In the genomic region with DNA sequence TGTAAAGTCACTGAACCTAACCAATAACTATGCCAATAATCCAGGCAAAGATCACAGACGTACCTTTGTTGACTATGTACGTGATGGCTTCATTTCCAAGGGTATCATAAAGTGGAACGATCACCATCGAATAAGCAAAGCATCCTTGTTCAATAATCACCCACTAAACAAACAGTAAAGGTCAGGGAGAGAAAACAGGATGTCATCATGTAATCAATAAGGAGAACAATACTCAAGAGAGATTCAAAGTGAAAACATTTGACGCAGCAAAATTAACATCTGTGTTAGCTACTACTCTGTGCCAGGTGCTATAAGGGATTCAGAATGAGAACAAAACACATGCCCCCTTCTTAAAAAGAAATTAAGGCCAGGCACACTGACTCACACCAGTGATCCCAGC, we compare ENCODE assay signal across 1 cellular context.
TF ChIP-seq lines count a peak whose summit lies in the region.

No MANE protein-coding gene starts in this region.

TF ChIP-seq in HepG2, 621 proteins besides CTCF, POLR2A, EP300 and RAD21 (continued from another document and continues in another):
- TF ChIP-seq, protein P1, sequence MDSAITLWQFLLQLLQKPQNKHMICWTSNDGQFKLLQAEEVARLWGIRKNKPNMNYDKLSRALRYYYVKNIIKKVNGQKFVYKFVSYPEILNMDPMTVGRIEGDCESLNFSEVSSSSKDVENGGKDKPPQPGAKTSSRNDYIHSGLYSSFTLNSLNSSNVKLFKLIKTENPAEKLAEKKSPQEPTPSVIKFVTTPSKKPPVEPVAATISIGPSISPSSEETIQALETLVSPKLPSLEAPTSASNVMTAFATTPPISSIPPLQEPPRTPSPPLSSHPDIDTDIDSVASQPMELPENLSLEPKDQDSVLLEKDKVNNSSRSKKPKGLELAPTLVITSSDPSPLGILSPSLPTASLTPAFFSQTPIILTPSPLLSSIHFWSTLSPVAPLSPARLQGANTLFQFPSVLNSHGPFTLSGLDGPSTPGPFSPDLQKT (CRISPR knock-in tag; IDR thresholded peaks at IDR 0.05; ENCODE audit: borderline replicate concordance), result no peak
- TF ChIP-seq TAF15 (IDR thresholded peaks at IDR 0.05; ENCODE audit: low read depth, low read length, poor library complexity, severe bottlenecking), result no peak
- TF ChIP-seq HHEX (CRISPR knock-in tag; IDR thresholded peaks at IDR 0.05), result peak; percentile 90
- TF ChIP-seq MAFK (conservative IDR thresholded peaks at IDR 0.05 in 1 of 2, IDR thresholded peaks at IDR 0.05 in 1 of 2; ENCODE audit: low read length in 2 of 2), result peak in 1 of 2 experiments; percentile 51; a peak in 3 of 4 replicates
- peak; percentile 74; the same call in 1 of the 2 replicates for TF ChIP-seq FOXP1 (IDR thresholded peaks at IDR 0.05)
- peak; percentile 87 for TF ChIP-seq FOXP1 (CRISPR knock-in tag; IDR thresholded peaks at IDR 0.05)
- peak; percentile 50 for TF ChIP-seq RARA (CRISPR knock-in tag; IDR thresholded peaks at IDR 0.05)
- 0 out of 2 replicates have a peak, but pooled peaks have one; percentile 20 for TF ChIP-seq AHDC1 (CRISPR knock-in tag; IDR thresholded peaks at IDR 0.05; ENCODE audit: borderline replicate concordance)
- TF ChIP-seq, protein P2, sequence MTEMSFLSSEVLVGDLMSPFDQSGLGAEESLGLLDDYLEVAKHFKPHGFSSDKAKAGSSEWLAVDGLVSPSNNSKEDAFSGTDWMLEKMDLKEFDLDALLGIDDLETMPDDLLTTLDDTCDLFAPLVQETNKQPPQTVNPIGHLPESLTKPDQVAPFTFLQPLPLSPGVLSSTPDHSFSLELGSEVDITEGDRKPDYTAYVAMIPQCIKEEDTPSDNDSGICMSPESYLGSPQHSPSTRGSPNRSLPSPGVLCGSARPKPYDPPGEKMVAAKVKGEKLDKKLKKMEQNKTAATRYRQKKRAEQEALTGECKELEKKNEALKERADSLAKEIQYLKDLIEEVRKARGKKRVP (CRISPR knock-in tag; IDR thresholded peaks at IDR 0.05), result peak in 1 of 2 experiments; percentile 52; a peak in 2 of 4 replicates
- no peak for TF ChIP-seq HOXD1 (CRISPR knock-in tag; IDR thresholded peaks at IDR 0.05)
- TF ChIP-seq FOXP4 (CRISPR knock-in tag; IDR thresholded peaks at IDR 0.05), result peak; percentile 67; the same call in 1 of the 2 replicates
- TF ChIP-seq ZNF552 (CRISPR knock-in tag; IDR thresholded peaks at IDR 0.05; ENCODE audit: borderline replicate concordance), result no peak
- no peak for TF ChIP-seq FOXA1 (IDR thresholded peaks at IDR 0.05)
- peak; percentile 34; the same call in 1 of the 2 replicates for TF ChIP-seq FOXA1 (CRISPR knock-in tag; IDR thresholded peaks at IDR 0.05)
- TF ChIP-seq HDAC2 (CRISPR knock-in tag; IDR thresholded peaks at IDR 0.05), result 0 out of 2 replicates have a peak, but pooled peaks have one; percentile 35
- 0 out of 2 replicates have a peak, but pooled peaks have one; percentile 21 for TF ChIP-seq THAP11 (CRISPR knock-in tag; IDR thresholded peaks at IDR 0.05)
- TF ChIP-seq BCL6 (CRISPR knock-in tag; IDR thresholded peaks at IDR 0.05), result peak; percentile 61; the same call in 1 of the 2 replicates
- TF ChIP-seq MAFG (CRISPR knock-in tag; IDR thresholded peaks at IDR 0.05), result no peak
- no peak for TF ChIP-seq GTF3A (CRISPR knock-in tag; conservative IDR thresholded peaks at IDR 0.05)
- TF ChIP-seq POGZ (CRISPR knock-in tag; IDR thresholded peaks at IDR 0.05), result peak; percentile 52; the same call in 1 of the 2 replicates
- TF ChIP-seq, protein P3, sequence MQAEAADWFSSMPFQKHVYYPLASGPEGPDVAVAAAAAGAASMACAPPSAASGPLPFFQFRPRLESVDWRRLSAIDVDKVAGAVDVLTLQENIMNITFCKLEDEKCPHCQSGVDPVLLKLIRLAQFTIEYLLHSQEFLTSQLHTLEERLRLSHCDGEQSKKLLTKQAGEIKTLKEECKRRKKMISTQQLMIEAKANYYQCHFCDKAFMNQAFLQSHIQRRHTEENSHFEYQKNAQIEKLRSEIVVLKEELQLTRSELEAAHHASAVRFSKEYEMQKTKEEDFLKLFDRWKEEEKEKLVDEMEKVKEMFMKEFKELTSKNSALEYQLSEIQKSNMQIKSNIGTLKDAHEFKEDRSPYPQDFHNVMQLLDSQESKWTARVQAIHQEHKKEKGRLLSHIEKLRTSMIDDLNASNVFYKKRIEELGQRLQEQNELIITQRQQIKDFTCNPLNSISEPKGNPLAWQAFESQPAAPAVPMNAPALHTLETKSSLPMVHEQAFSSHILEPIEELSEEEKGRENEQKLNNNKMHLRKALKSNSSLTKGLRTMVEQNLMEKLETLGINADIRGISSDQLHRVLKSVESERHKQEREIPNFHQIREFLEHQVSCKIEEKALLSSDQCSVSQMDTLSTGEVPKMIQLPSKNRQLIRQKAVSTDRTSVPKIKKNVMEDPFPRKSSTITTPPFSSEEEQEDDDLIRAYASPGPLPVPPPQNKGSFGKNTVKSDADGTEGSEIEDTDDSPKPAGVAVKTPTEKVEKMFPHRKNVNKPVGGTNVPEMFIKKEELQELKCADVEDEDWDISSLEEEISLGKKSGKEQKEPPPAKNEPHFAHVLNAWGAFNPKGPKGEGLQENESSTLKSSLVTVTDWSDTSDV (CRISPR knock-in tag; IDR thresholded peaks at IDR 0.05), result no peak
- no peak for TF ChIP-seq SOX6 (IDR thresholded peaks at IDR 0.05)
- TF ChIP-seq SOX6 (CRISPR knock-in tag; IDR thresholded peaks at IDR 0.05), result peak; percentile 94
- TF ChIP-seq NR2F2 (IDR thresholded peaks at IDR 0.05; ENCODE audit: borderline replicate concordance, low read depth), result peak; percentile 88
- peak; percentile 74 for TF ChIP-seq ONECUT2 (CRISPR knock-in tag; IDR thresholded peaks at IDR 0.05)
- peak; percentile 89 for TF ChIP-seq NR2F6 (IDR thresholded peaks at IDR 0.05)
- peak; percentile 64; the same call in 1 of the 2 replicates for TF ChIP-seq NR2F6 (CRISPR knock-in tag; IDR thresholded peaks at IDR 0.05)
- TF ChIP-seq MED13 (CRISPR knock-in tag; IDR thresholded peaks at IDR 0.05), result no peak
- TF ChIP-seq FOXA3 (CRISPR knock-in tag; IDR thresholded peaks at IDR 0.05), result peak; percentile 85
- no peak for TF ChIP-seq ZMYM2 (CRISPR knock-in tag; IDR thresholded peaks at IDR 0.05)
- TF ChIP-seq TCF7 (IDR thresholded peaks at IDR 0.05; ENCODE audit: low read depth), result peak; percentile 27; the same call in 1 of the 2 replicates
- peak; percentile 17; the same call in 1 of the 2 replicates for TF ChIP-seq HMG20A (CRISPR knock-in tag; IDR thresholded peaks at IDR 0.05; ENCODE audit: borderline replicate concordance)
- TF ChIP-seq, protein P4, sequence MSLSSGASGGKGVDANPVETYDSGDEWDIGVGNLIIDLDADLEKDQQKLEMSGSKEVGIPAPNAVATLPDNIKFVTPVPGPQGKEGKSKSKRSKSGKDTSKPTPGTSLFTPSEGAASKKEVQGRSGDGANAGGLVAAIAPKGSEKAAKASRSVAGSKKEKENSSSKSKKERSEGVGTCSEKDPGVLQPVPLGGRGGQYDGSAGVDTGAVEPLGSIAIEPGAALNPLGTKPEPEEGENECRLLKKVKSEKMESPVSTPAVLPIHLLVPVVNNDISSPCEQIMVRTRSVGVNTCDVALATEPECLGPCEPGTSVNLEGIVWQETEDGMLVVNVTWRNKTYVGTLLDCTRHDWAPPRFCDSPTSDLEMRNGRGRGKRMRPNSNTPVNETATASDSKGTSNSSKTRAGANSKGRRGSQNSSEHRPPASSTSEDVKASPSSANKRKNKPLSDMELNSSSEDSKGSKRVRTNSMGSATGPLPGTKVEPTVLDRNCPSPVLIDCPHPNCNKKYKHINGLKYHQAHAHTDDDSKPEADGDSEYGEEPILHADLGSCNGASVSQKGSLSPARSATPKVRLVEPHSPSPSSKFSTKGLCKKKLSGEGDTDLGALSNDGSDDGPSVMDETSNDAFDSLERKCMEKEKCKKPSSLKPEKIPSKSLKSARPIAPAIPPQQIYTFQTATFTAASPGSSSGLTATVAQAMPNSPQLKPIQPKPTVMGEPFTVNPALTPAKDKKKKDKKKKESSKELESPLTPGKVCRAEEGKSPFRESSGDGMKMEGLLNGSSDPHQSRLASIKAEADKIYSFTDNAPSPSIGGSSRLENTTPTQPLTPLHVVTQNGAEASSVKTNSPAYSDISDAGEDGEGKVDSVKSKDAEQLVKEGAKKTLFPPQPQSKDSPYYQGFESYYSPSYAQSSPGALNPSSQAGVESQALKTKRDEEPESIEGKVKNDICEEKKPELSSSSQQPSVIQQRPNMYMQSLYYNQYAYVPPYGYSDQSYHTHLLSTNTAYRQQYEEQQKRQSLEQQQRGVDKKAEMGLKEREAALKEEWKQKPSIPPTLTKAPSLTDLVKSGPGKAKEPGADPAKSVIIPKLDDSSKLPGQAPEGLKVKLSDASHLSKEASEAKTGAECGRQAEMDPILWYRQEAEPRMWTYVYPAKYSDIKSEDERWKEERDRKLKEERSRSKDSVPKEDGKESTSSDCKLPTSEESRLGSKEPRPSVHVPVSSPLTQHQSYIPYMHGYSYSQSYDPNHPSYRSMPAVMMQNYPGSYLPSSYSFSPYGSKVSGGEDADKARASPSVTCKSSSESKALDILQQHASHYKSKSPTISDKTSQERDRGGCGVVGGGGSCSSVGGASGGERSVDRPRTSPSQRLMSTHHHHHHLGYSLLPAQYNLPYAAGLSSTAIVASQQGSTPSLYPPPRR (CRISPR knock-in tag; IDR thresholded peaks at IDR 0.05; ENCODE audit: borderline replicate concordance), result peak; percentile 76; the same call in 1 of the 2 replicates
- TF ChIP-seq MAFF (IDR thresholded peaks at IDR 0.05; ENCODE audit: low read depth, low read length), result peak; percentile 66
- TF ChIP-seq ETV5 (CRISPR knock-in tag; IDR thresholded peaks at IDR 0.05; ENCODE audit: borderline replicate concordance), result peak; percentile 28; the same call in 1 of the 2 replicates
- TF ChIP-seq ARID5B (CRISPR knock-in tag; IDR thresholded peaks at IDR 0.05), result peak; percentile 65
- no peak for TF ChIP-seq RNF2 (conservative IDR thresholded peaks at IDR 0.05; ENCODE audit: low read depth)
- TF ChIP-seq CBX1 (IDR thresholded peaks at IDR 0.05; ENCODE audit: low read depth), result no peak
